Comparison of ENCODE assay signal across 8 cellular contexts in genomic region chr3:43285644-43286043, GRCh38. TPM values are rescaled to one million over a fixed set of nuclear protein-coding genes. Genes with fewer than 3 reads are reported as not detected.
DNase-seq lines count a peak whose midpoint lies in the region; ATAC-seq, FAIRE-seq and TF ChIP-seq lines count a peak whose summit lies in the region.

No MANE protein-coding gene starts in this region.

- peaks cover 15% of the 10 kb centered on the region for H3K36me3 Mint-ChIP-seq in activated CD4-positive, alpha-beta T cell treated with anti-CD3 and anti-CD28 coated beads, Interleukin-2, amount 10 ng/mL, durations not matched to agents 24 days and 14 days (ENCODE audit: low read depth)
- peaks cover 15% of the 10 kb centered on the region for H3K36me3 Mint-ChIP-seq in activated naive CD8-positive, alpha-beta T cell treated with anti-CD3 and anti-CD28 coated beads for 36 hours

- H3K27ac Mint-ChIP-seq in activated CD4-positive, alpha-beta T cell treated with anti-CD3 and anti-CD28 coated beads, Interleukin-2, amount 10 ng/mL, durations not matched to agents 24 days and 14 days: peak overlapping the region; percentile 46
- peak overlapping the region; percentile 97 for H3K27ac Mint-ChIP-seq in activated naive CD8-positive, alpha-beta T cell treated with anti-CD3 and anti-CD28 coated beads for 36 hours

- H3K27me3 ChIP-seq in right lobe of liver (no peaks in the 10 kb centered on the region), suprapubic skin (no peaks in the 10 kb centered on the region)

- H3K27ac ChIP-seq in right lobe of liver (peak overlapping the region; percentile 66 to 96 (median 68)), suprapubic skin (peak overlapping the region; percentile 98)

- peak overlapping the region in 1 of 3 donors; percentile 66 for H3K4me3 ChIP-seq in right lobe of liver
- peak overlapping the region; percentile 68 for H3K4me3 ChIP-seq in suprapubic skin

- no peak for TF ChIP-seq CTCF in right lobe of liver (IDR thresholded peaks at IDR 0.05)
- TF ChIP-seq CTCF in suprapubic skin (IDR thresholded peaks at IDR 0.05): no peak
- no peak for TF ChIP-seq CTCF in D721Med (IDR thresholded peaks at IDR 0.05; ENCODE audit: insufficient read depth, missing control alignments)

- H3K4me1 Mint-ChIP-seq in activated CD4-positive, alpha-beta T cell treated with anti-CD3 and anti-CD28 coated beads, Interleukin-2, amount 10 ng/mL, durations not matched to agents 24 days and 14 days: peaks cover 30% of the 10 kb centered on the region
- H3K4me1 Mint-ChIP-seq in activated naive CD8-positive, alpha-beta T cell treated with anti-CD3 and anti-CD28 coated beads for 36 hours: peaks cover 36% of the 10 kb centered on the region

- peak; percentile 61 for DNase-seq in activated CD4-positive, alpha-beta T cell treated with anti-CD3 and anti-CD28 coated beads, Interleukin-2, amount 10 ng/mL, durations not matched to agents 24 days and 14 days
- DNase-seq in activated CD4-positive, alpha-beta T cell treated with anti-CD3 and anti-CD28 coated beads, Interleukin-2, amount 50 U/mL, for 48 hours: no peak
- DNase-seq in activated naive CD8-positive, alpha-beta T cell treated with anti-CD3 and anti-CD28 coated beads for 36 hours: no peak
- DNase-seq in right lobe of liver: peak in 1 of 3 donors; percentile 29
- DNase-seq in suprapubic skin (ENCODE audit: low spot score in 2 of 2): no peak
- no peak for DNase-seq in D721Med (ENCODE audit: insufficient read length, low spot score)
- DNase-seq in AG08395 (ENCODE audit: low spot score): no peak
- no peak for DNase-seq in mesenteric fat pad (ENCODE audit: low spot score)

- intact Hi-C loops in activated CD4-positive, alpha-beta T cell treated with anti-CD3 and anti-CD28 coated beads, Interleukin-2, amount 10 ng/mL, durations not matched to agents 24 days and 14 days (cut with micrococcal nuclease): loop anchor here (2.0 to 10.0 kb wide), 8 partner anchors 42 to 691 kb away; partner anchors contain the start of genes ACKR2, ANO10, HIGD1A and POMGNT2
- intact Hi-C loops in right lobe of liver (cut with DNase I): no loop called here

- H3K9me3 ChIP-seq in right lobe of liver (no peaks in the 10 kb centered on the region), suprapubic skin (no peaks in the 10 kb centered on the region)

- no peak for TF ChIP-seq EP300 in suprapubic skin (IDR thresholded peaks at IDR 0.05)

- peak in 3 of 4 donors; percentile 3 to 24 (median 4) for ATAC-seq in right lobe of liver

- H3K27me3 Mint-ChIP-seq in activated CD4-positive, alpha-beta T cell treated with anti-CD3 and anti-CD28 coated beads, Interleukin-2, amount 10 ng/mL, durations not matched to agents 24 days and 14 days: peaks cover 10% of the 10 kb centered on the region
- no peaks in the 10 kb centered on the region for H3K27me3 Mint-ChIP-seq in activated naive CD8-positive, alpha-beta T cell treated with anti-CD3 and anti-CD28 coated beads for 36 hours

- no peaks in the 10 kb centered on the region for H3K9me3 Mint-ChIP-seq in activated CD4-positive, alpha-beta T cell treated with anti-CD3 and anti-CD28 coated beads, Interleukin-2, amount 10 ng/mL, durations not matched to agents 24 days and 14 days
- no peaks in the 10 kb centered on the region for H3K9me3 Mint-ChIP-seq in activated naive CD8-positive, alpha-beta T cell treated with anti-CD3 and anti-CD28 coated beads for 36 hours

- TF ChIP-seq POLR2A in right lobe of liver (IDR thresholded peaks at IDR 0.05) (no peak), suprapubic skin (IDR thresholded peaks at IDR 0.05) (no peak)

- no peak for FAIRE-seq in D721Med (lab: Jason Lieb, UNC)

- H3K36me3 ChIP-seq in right lobe of liver (no peaks in the 10 kb centered on the region), suprapubic skin (no peaks in the 10 kb centered on the region)

- H3K4me3 Mint-ChIP-seq in activated CD4-positive, alpha-beta T cell treated with anti-CD3 and anti-CD28 coated beads, Interleukin-2, amount 10 ng/mL, durations not matched to agents 24 days and 14 days: peak overlapping the region; percentile 95
- H3K4me3 Mint-ChIP-seq in activated naive CD8-positive, alpha-beta T cell treated with anti-CD3 and anti-CD28 coated beads for 36 hours: peak overlapping the region; percentile 90

- WGBS in right lobe of liver (ENCODE audit: insufficient coverage, low coverage, low lambda C conversion rate, missing lambda C conversion rate): 15% methylated on average over 5 of the region's 11 CpGs
- 60% methylated on average over 11 of the region's 11 CpGs for WGBS in suprapubic skin

- H3K4me1 ChIP-seq in right lobe of liver (peaks cover 0 to 30% (median 5%) of the 10 kb centered on the region in 4 donors), suprapubic skin (peaks cover 55% of the 10 kb centered on the region)

RNA-seq across cellular contexts. Expression of gene SNRK, which starts 0.7 kb away (rescaled TPM):
- total RNA-seq in activated CD4-positive, alpha-beta T cell treated with anti-CD3 and anti-CD28 coated beads, Interleukin-2, amount 10 ng/mL, durations not matched to agents 24 days and 14 days: 29.0 and 30.3 TPM in 2 replicates
- total RNA-seq in activated naive CD8-positive, alpha-beta T cell treated with anti-CD3 and anti-CD28 coated beads for 36 hours: 10 to 100 TPM; 26.8 to 29.3 TPM
- total RNA-seq in right lobe of liver: 10 to 100 TPM; 14.0 to 26.2 (median 15.3) TPM
- total RNA-seq in suprapubic skin: 100 to 1,000 TPM; 107 to 213 (median 177) TPM
- 59.1 TPM for total RNA-seq in mesenteric fat pad
